Comparison of ENCODE assay signal across 27 cellular contexts in genomic region chr6:165728196-165728595, GRCh38.
"Had no signal": no experiment of that assay in that cellular context is flagged by ENCODE, and none has a peak within 500 bp of the region (broad histone marks: within the 10 kb centered on the region; RNA-seq: fewer than 3 reads in every experiment).

No MANE protein-coding gene starts in this region.

- H3K27ac ChIP-seq: ascending aorta, brain microvascular endothelial cell, heart right ventricle, right atrium auricular region, testis, transverse colon had no signal

- H3K4me1 Mint-ChIP-seq: activated CD4-positive, alpha-beta T cell treated with anti-CD3 and anti-CD28 coated beads, Interleukin-2, amount 10 ng/mL, durations not matched to agents 24 days and 14 days; activated naive CD4-positive, alpha-beta T cell treated with anti-CD3 and anti-CD28 coated beads, Interleukin-2, amount 10 ng/mL, durations not matched to agents 7 days and 5 days; activated naive CD8-positive, alpha-beta T cell treated with anti-CD3 and anti-CD28 coated beads, Interleukin-2, amount 10 ng/mL, durations not matched to agents 7 days and 5 days had no signal

- H3K27ac Mint-ChIP-seq: activated CD4-positive, alpha-beta memory T cell treated with anti-CD3 and anti-CD28 coated beads for 36 hours; activated CD4-positive, alpha-beta T cell treated with anti-CD3 and anti-CD28 coated beads, Interleukin-2, amount 10 ng/mL, durations not matched to agents 24 days and 14 days; activated naive CD4-positive, alpha-beta T cell treated with anti-CD3 and anti-CD28 coated beads, Interleukin-2, amount 10 ng/mL, durations not matched to agents 7 days and 5 days; activated naive CD8-positive, alpha-beta T cell treated with anti-CD3 and anti-CD28 coated beads, Interleukin-2, amount 10 ng/mL, durations not matched to agents 7 days and 5 days; activated T-helper 1 cell treated with anti-CD3 and anti-CD28 coated beads, Interleukin-12 subunit alpha, Interleukin-12 subunit beta, Interleukin-2, Interleukin-4 antibody, amounts not matched to agents 30 ng/mL and 10 ng/mL and 1 ng/mL, durations not matched to agents 14 hours and 24 hours and 36 hours; dendritic cell treated with granulocyte-macrophage colony-stimulating factor and Interleukin-4, amounts not matched to agents 40 ng/mL and 50 ng/mL, for 4 days; natural killer cell treated with Interleukin-12 subunit alpha and Interleukin-12 subunit beta and Interleukin-15 and Interleukin-18, amount 100 ng/mL, for 72 hours had no signal

- H3K27me3 Mint-ChIP-seq: activated CD4-positive, alpha-beta T cell treated with anti-CD3 and anti-CD28 coated beads, Interleukin-2, amount 10 ng/mL, durations not matched to agents 24 days and 14 days; activated naive CD4-positive, alpha-beta T cell treated with anti-CD3 and anti-CD28 coated beads, Interleukin-2, amount 10 ng/mL, durations not matched to agents 7 days and 5 days; activated naive CD8-positive, alpha-beta T cell treated with anti-CD3 and anti-CD28 coated beads, Interleukin-2, amount 10 ng/mL, durations not matched to agents 7 days and 5 days; dendritic cell treated with granulocyte-macrophage colony-stimulating factor and Interleukin-4, amounts not matched to agents 40 ng/mL and 50 ng/mL, for 4 days had no signal

- H3K9me3 Mint-ChIP-seq: activated CD4-positive, alpha-beta memory T cell treated with anti-CD3 and anti-CD28 coated beads for 36 hours; activated CD4-positive, alpha-beta T cell treated with anti-CD3 and anti-CD28 coated beads, Interleukin-2, amount 10 ng/mL, durations not matched to agents 24 days and 14 days; activated naive CD4-positive, alpha-beta T cell treated with anti-CD3 and anti-CD28 coated beads, Interleukin-2, amount 10 ng/mL, durations not matched to agents 7 days and 5 days; activated naive CD8-positive, alpha-beta T cell treated with anti-CD3 and anti-CD28 coated beads, Interleukin-2, amount 10 ng/mL, durations not matched to agents 7 days and 5 days; activated T-helper 1 cell treated with anti-CD3 and anti-CD28 coated beads, Interleukin-12 subunit alpha, Interleukin-12 subunit beta, Interleukin-2, Interleukin-4 antibody, amounts not matched to agents 30 ng/mL and 10 ng/mL and 1 ng/mL, durations not matched to agents 14 hours and 24 hours and 36 hours; dendritic cell treated with granulocyte-macrophage colony-stimulating factor and Interleukin-4, amounts not matched to agents 40 ng/mL and 50 ng/mL, for 4 days; natural killer cell treated with Interleukin-12 subunit alpha and Interleukin-12 subunit beta and Interleukin-15 and Interleukin-18, amount 100 ng/mL, for 72 hours had no signal

- H3K4me3 Mint-ChIP-seq: activated CD4-positive, alpha-beta memory T cell treated with anti-CD3 and anti-CD28 coated beads for 36 hours; activated CD4-positive, alpha-beta T cell treated with anti-CD3 and anti-CD28 coated beads, Interleukin-2, amount 10 ng/mL, durations not matched to agents 24 days and 14 days; activated naive CD4-positive, alpha-beta T cell treated with anti-CD3 and anti-CD28 coated beads, Interleukin-2, amount 10 ng/mL, durations not matched to agents 7 days and 5 days; activated naive CD8-positive, alpha-beta T cell treated with anti-CD3 and anti-CD28 coated beads, Interleukin-2, amount 10 ng/mL, durations not matched to agents 7 days and 5 days; activated T-helper 1 cell treated with anti-CD3 and anti-CD28 coated beads, Interleukin-12 subunit alpha, Interleukin-12 subunit beta, Interleukin-2, Interleukin-4 antibody, amounts not matched to agents 30 ng/mL and 10 ng/mL and 1 ng/mL, durations not matched to agents 14 hours and 24 hours and 36 hours; dendritic cell treated with granulocyte-macrophage colony-stimulating factor and Interleukin-4, amounts not matched to agents 40 ng/mL and 50 ng/mL, for 4 days; natural killer cell treated with Interleukin-12 subunit alpha and Interleukin-12 subunit beta and Interleukin-15 and Interleukin-18, amount 100 ng/mL, for 72 hours had no signal

- ATAC-seq: heart right ventricle; left lobe of liver; mucosa of descending colon; natural killer cell treated with Interleukin-12 subunit alpha and Interleukin-12 subunit beta and Interleukin-15 and Interleukin-18, amount 100 ng/mL, for 72 hours had no signal

- H3K4me3 ChIP-seq: ascending aorta, heart right ventricle, mucosa of descending colon, right atrium auricular region, testis, transverse colon had no signal

- H3K4me1 ChIP-seq: ascending aorta, right atrium auricular region, transverse colon had no signal

- H3K36me3 ChIP-seq: ascending aorta, brain microvascular endothelial cell, heart right ventricle, right atrium auricular region, transverse colon had no signal

- H3K9me3 ChIP-seq: ascending aorta, heart right ventricle, mucosa of descending colon, right atrium auricular region, testis, transverse colon had no signal

- H3K27me3 ChIP-seq: ascending aorta, brain microvascular endothelial cell, heart right ventricle, right atrium auricular region, testis, transverse colon had no signal

- H3K36me3 Mint-ChIP-seq: activated CD4-positive, alpha-beta memory T cell treated with anti-CD3 and anti-CD28 coated beads for 36 hours; activated naive CD4-positive, alpha-beta T cell treated with anti-CD3 and anti-CD28 coated beads, Interleukin-2, amount 10 ng/mL, durations not matched to agents 7 days and 5 days; activated naive CD8-positive, alpha-beta T cell treated with anti-CD3 and anti-CD28 coated beads, Interleukin-2, amount 10 ng/mL, durations not matched to agents 7 days and 5 days; natural killer cell treated with Interleukin-12 subunit alpha and Interleukin-12 subunit beta and Interleukin-15 and Interleukin-18, amount 100 ng/mL, for 72 hours had no signal

- DNase-seq: activated CD4-positive, alpha-beta memory T cell treated with anti-CD3 and anti-CD28 coated beads for 36 hours; activated CD4-positive, alpha-beta T cell treated with anti-CD3 and anti-CD28 coated beads, Interleukin-2, amount 10 ng/mL, durations not matched to agents 24 days and 14 days; activated CD4-positive, CD25-positive, alpha-beta regulatory T cell treated with anti-CD3 and anti-CD28 coated beads, Interleukin-2, amount 50 U/mL, for 72 hours; activated CD8-positive, alpha-beta memory T cell treated with anti-CD3 and anti-CD28 coated beads, Interleukin-2, amount 50 U/mL, for 4 hours; activated effector memory CD4-positive, alpha-beta T cell treated with anti-CD3 and anti-CD28 coated beads, Interleukin-2, amount 50 U/mL, for 16 hours; activated naive CD4-positive, alpha-beta T cell treated with anti-CD3 and anti-CD28 coated beads, Interleukin-2, amount 10 ng/mL, durations not matched to agents 7 days and 5 days; activated naive CD8-positive, alpha-beta T cell treated with anti-CD3 and anti-CD28 coated beads, Interleukin-2, amount 10 ng/mL, durations not matched to agents 7 days and 5 days; activated T-cell treated with anti-CD3 and anti-CD28 coated beads, Interleukin-2, amount 50 U/mL, for 1 hour; brain microvascular endothelial cell; effector memory CD4-positive, alpha-beta T cell; erythroblast; foreskin fibroblast; heart right ventricle; kidney glomerular epithelial cell; mucosa of descending colon; stimulated activated CD4-positive, alpha-beta T cell treated with anti-CD3 and anti-CD28 coated beads, Interleukin-15, amount 100 ng/mL, for 24 hours; stimulated activated CD4-positive, alpha-beta T cell treated with anti-CD3 and anti-CD28 coated beads, Interleukin-2, amount 100 ng/mL, for 24 hours; stimulated activated naive CD4-positive, alpha-beta T cell; T-helper 2 cell; testis; transverse colon had no signal
